1 cellular context compared by ENCODE assay signal in genomic region chr5:176412517-176413254, GRCh38.
TF ChIP-seq lines count a peak whose summit lies in the region.

No MANE protein-coding gene starts in this region.

TF ChIP-seq in GM23338, 12 proteins besides CTCF, POLR2A, EP300 and RAD21:
- TF ChIP-seq ZNF114 (CRISPR knock-in tag; IDR thresholded peaks at IDR 0.05) = no peak
- TF ChIP-seq NANOG (IDR thresholded peaks at IDR 0.05; ENCODE audit: borderline replicate concordance) = no peak
- no peak for TF ChIP-seq STAT1 (IDR thresholded peaks at IDR 0.05; ENCODE audit: unreplicated experiment)
- TF ChIP-seq CREB1 (CRISPR knock-in tag; IDR thresholded peaks at IDR 0.05; ENCODE audit: low read depth) = no peak
- no peak for TF ChIP-seq POLR2AphosphoS5 (IDR thresholded peaks at IDR 0.05; ENCODE audit: low read depth)
- no peak for TF ChIP-seq ZNF462 (CRISPR knock-in tag; IDR thresholded peaks at IDR 0.05)
- TF ChIP-seq ZNF331 (CRISPR knock-in tag; IDR thresholded peaks at IDR 0.05; ENCODE audit: low read depth) = no peak
- TF ChIP-seq EZH2phosphoT487 (IDR thresholded peaks at IDR 0.05; ENCODE audit: unreplicated experiment) = no peak
- TF ChIP-seq EZH2 (IDR thresholded peaks at IDR 0.05; ENCODE audit: low read depth, unreplicated experiment) = no peak
- no peak for TF ChIP-seq REST (IDR thresholded peaks at IDR 0.05; ENCODE audit: unreplicated experiment)
- TF ChIP-seq ETS1 (IDR thresholded peaks at IDR 0.05) = no peak
- no peak for TF ChIP-seq JUNB (IDR thresholded peaks at IDR 0.05; ENCODE audit: unreplicated experiment)
